In genomic region chr1:925532-926421, GRCh38 we compare ENCODE assay signal across 8 cellular contexts. TPM values are rescaled to one million over a fixed set of nuclear protein-coding genes. Genes with fewer than 3 reads are reported as not detected.
DNase-seq lines count a peak whose midpoint lies in the region; ATAC-seq and TF ChIP-seq lines count a peak whose summit lies in the region.

No MANE protein-coding gene starts in this region.

- POLR2A ChIA-PET in T-cell (lab: Charles Lee) = no interaction called here

- no peak for TF ChIP-seq CTCF in upper lobe of left lung (IDR thresholded peaks at IDR 0.05)

- no peaks in the 10 kb centered on the region for H3K36me3 ChIP-seq in upper lobe of left lung

- no peak for TF ChIP-seq POLR2A in upper lobe of left lung (IDR thresholded peaks at IDR 0.05)

- CTCF ChIA-PET in T-cell (lab: Charles Lee) = no interaction called here

- intact Hi-C loops in Right ventricle myocardium inferior (cut with DNase I) (no loop called here), cardiac septum (cut with DNase I) (no loop called here)

- no peaks in the 10 kb centered on the region for H3K9me3 ChIP-seq in iPS-18c (ENCODE audit: control insufficient read depth, insufficient read depth, low read length)
- no peaks in the 10 kb centered on the region for H3K9me3 ChIP-seq in upper lobe of left lung

- H3K4me1 ChIP-seq in upper lobe of left lung = peaks cover 25 to 43% (median 37%) of the 10 kb centered on the region in 4 donors

- ATAC-seq in Right ventricle myocardium inferior = peak; percentile 42
- peak in 2 of 4 experiments; percentile 7 to 25 for ATAC-seq in T-cell (replicated peaks in 1 of 4)
- ATAC-seq in upper lobe of left lung (ENCODE audit: low FRiP score in 2 of 2) = peak in 1 of 2 donors; percentile 44

- H3K4me1 Mint-ChIP-seq in T-cell = peaks cover 7 to 24% (median 14%) of the 10 kb centered on the region in 3 donors

- H3K27me3 Mint-ChIP-seq in T-cell = peaks cover 18 to 49% of the 10 kb centered on the region in 2 donors

- no peak for DNase-seq in Right ventricle myocardium inferior (ENCODE audit: missing footprints)
- DNase-seq in cardiac septum (ENCODE audit: low spot score) = no peak
- DNase-seq in T-cell = no peak
- peak in 1 of 2 donors; percentile 88 for DNase-seq in upper lobe of left lung
- no peak for DNase-seq in NCI-H2029 treated with DMSO at 0.1 percent for 48 hours (lab: John Stamatoyannopoulos, UW)
- no peak for DNase-seq in hippocampal formation (lab: John Stamatoyannopoulos, UW)
- DNase-seq in COLO829 (ENCODE audit: low spot score) = no peak

- H3K4me3 ChIP-seq in iPS-18c (ENCODE audit: insufficient read depth, low read depth, low read length) (peak overlapping the region; percentile 46; the same call in 1 of the 2 replicates), upper lobe of left lung (peak overlapping the region in 3 of 4 donors; percentile 43 to 55 (median 54))

- H3K27me3 ChIP-seq in upper lobe of left lung = peaks cover 2 to 40% (median 34%) of the 10 kb centered on the region in 4 donors

- peak overlapping the region; percentile 47 to 70 (median 58) for H3K4me3 Mint-ChIP-seq in T-cell

- H3K36me3 Mint-ChIP-seq in T-cell = no peaks in the 10 kb centered on the region

- H3K27ac ChIP-seq in upper lobe of left lung = no peak overlapping the region

- H3K27ac Mint-ChIP-seq in T-cell = no peak overlapping the region

- no peak for TF ChIP-seq EP300 in upper lobe of left lung (IDR thresholded peaks at IDR 0.05)

- 11 to 14% methylated on average over 7 to 32 of the region's 70 CpGs for WGBS in upper lobe of left lung, 2 donors

- H3K9me3 Mint-ChIP-seq in T-cell = no peaks in the 10 kb centered on the region

RNA-seq across cellular contexts. Expression of gene SAMD11, which starts 2.1 kb away (rescaled TPM):
- total RNA-seq in Right ventricle myocardium inferior (1.7 TPM), cardiac septum (10.2 TPM), T-cell (under 1 TPM in 3 of 5 donors, not detected in 2; 0.32 to 0.70 (median 0.53) TPM), upper lobe of left lung (1 to 10 TPM; 1.0 to 9.3 (median 2.4) TPM)

RNA-seq across cellular contexts. Expression of gene NOC2L, which starts 33.3 kb away (rescaled TPM):
- total RNA-seq in Right ventricle myocardium inferior = 41.7 TPM
- total RNA-seq in cardiac septum = 39.0 TPM
- total RNA-seq in T-cell = 10 to 100 TPM; 58.7 to 92.2 (median 83.4) TPM
- 10 to 100 TPM; 28.7 to 66.0 (median 51.0) TPM for total RNA-seq in upper lobe of left lung

RNA-seq across cellular contexts. Expression of gene KLHL17, which starts 34.6 kb away (rescaled TPM):
- total RNA-seq in Right ventricle myocardium inferior (7.0 TPM), cardiac septum (4.8 TPM), T-cell (10 to 100 TPM; 17.5 to 45.3 (median 37.1) TPM), upper lobe of left lung (10 to 100 TPM in 4 of 6 donors, 1 to 10 TPM in 2; 4.7 to 45.1 (median 16.5) TPM)

RNA-seq across cellular contexts. Expression of gene PLEKHN1, which starts 40.5 kb away (rescaled TPM):
- not detected for total RNA-seq in Right ventricle myocardium inferior
- not detected for total RNA-seq in cardiac septum
- total RNA-seq in T-cell = 1 to 10 TPM in 4 of 5 donors, under 1 TPM in 1; 0.30 to 9.9 (median 7.3) TPM
- total RNA-seq in upper lobe of left lung = 10 to 100 TPM in 1 of 6 donors, 1 to 10 TPM in 5; 1.1 to 11.5 (median 1.6) TPM

RNA-seq across cellular contexts. Expression of gene PERM1, which starts 56.1 kb away (rescaled TPM):
- total RNA-seq in Right ventricle myocardium inferior = 174 TPM
- 50.1 TPM for total RNA-seq in cardiac septum
- total RNA-seq in T-cell = not detected
- total RNA-seq in upper lobe of left lung = 1 to 10 TPM in 1 of 6 donors, under 1 TPM in 3, not detected in 2; 0.15 to 1.0 (median 0.36) TPM
